Comparison of ENCODE assay signal across 8 cellular contexts in genomic region chr15:55846108-55846707, GRCh38.
DNase-seq lines count a peak whose midpoint lies in the region; ATAC-seq lines count a peak whose summit lies in the region.

No MANE protein-coding gene starts in this region.

- intact Hi-C loops in Right ventricle myocardium superior (cut with DNase I): loop anchor here (10.0 kb wide), 2 partner anchors 51 to 191 kb away; no protein-coding TSS in a partner anchor

- ATAC-seq in GM18868 (IDR thresholded peaks at IDR 0.05; ENCODE audit: unreplicated experiment): peak; percentile 86
- peak; percentile 63 for ATAC-seq in HG03520 (IDR thresholded peaks at IDR 0.05; ENCODE audit: unreplicated experiment)
- peak; percentile 65 for ATAC-seq in Right ventricle myocardium superior (ENCODE audit: poor library complexity)

- DNase-seq in CMK (ENCODE audit: low read depth) (peak; percentile 59), NCI-H82 treated with DMSO at 0.1 percent for 48 hours (lab: John Stamatoyannopoulos, UW; ENCODE audit: unreplicated experiment) (peak; percentile 88), Right ventricle myocardium superior (no peak), putamen (ENCODE audit: low spot score) (peak; percentile 50), cerebellar nuclear complex (lab: John Stamatoyannopoulos, UW) (no peak)
- peak; percentile 23 for DNase-seq in activated gamma-delta T cell treated with anti-CD3 and anti-CD28 coated beads, Interleukin-2, amount 50 U/mL, for 16 hours (ENCODE audit: low read depth)

Comparison
In these comparisons a context has a peak if more than half of its experiments do, and no peak if none do; other contexts are left out.
1. DNase-seq: peak in CMK (single experiment), NCI-H82 treated with DMSO at 0.1 percent for 48 hours (single experiment), activated gamma-delta T cell treated with anti-CD3 and anti-CD28 coated beads, Interleukin-2, amount 50 U/mL, for 16 hours (single experiment) and putamen (single experiment); none in Right ventricle myocardium superior (single experiment) and cerebellar nuclear complex (0 of 2).
2. Peak in every context shown above with its lines, with median percentiles within 50 percentile points of each other: ATAC-seq.